1 cellular context compared by ENCODE assay signal in genomic region chr15:52749250-52749649, GRCh38.
TF ChIP-seq lines count a peak whose summit lies in the region.

No MANE protein-coding gene starts in this region.

TF ChIP-seq in GM23338, 12 proteins besides CTCF, POLR2A, EP300 and RAD21:
- TF ChIP-seq ZNF462 (CRISPR knock-in tag; IDR thresholded peaks at IDR 0.05) = no peak
- TF ChIP-seq ZNF331 (CRISPR knock-in tag; IDR thresholded peaks at IDR 0.05; ENCODE audit: low read depth) = no peak
- TF ChIP-seq ETS1 (IDR thresholded peaks at IDR 0.05) = no peak
- no peak for TF ChIP-seq EZH2phosphoT487 (IDR thresholded peaks at IDR 0.05; ENCODE audit: unreplicated experiment)
- TF ChIP-seq JUNB (IDR thresholded peaks at IDR 0.05; ENCODE audit: unreplicated experiment) = no peak
- no peak for TF ChIP-seq EZH2 (IDR thresholded peaks at IDR 0.05; ENCODE audit: low read depth, unreplicated experiment)
- TF ChIP-seq STAT1 (IDR thresholded peaks at IDR 0.05; ENCODE audit: unreplicated experiment) = no peak
- TF ChIP-seq POLR2AphosphoS5 (IDR thresholded peaks at IDR 0.05; ENCODE audit: low read depth) = no peak
- no peak for TF ChIP-seq CREB1 (CRISPR knock-in tag; IDR thresholded peaks at IDR 0.05; ENCODE audit: low read depth)
- TF ChIP-seq REST (IDR thresholded peaks at IDR 0.05; ENCODE audit: unreplicated experiment) = no peak
- TF ChIP-seq NANOG (IDR thresholded peaks at IDR 0.05; ENCODE audit: borderline replicate concordance) = no peak
- no peak for TF ChIP-seq ZNF114 (CRISPR knock-in tag; IDR thresholded peaks at IDR 0.05)
